In the genomic region with DNA sequence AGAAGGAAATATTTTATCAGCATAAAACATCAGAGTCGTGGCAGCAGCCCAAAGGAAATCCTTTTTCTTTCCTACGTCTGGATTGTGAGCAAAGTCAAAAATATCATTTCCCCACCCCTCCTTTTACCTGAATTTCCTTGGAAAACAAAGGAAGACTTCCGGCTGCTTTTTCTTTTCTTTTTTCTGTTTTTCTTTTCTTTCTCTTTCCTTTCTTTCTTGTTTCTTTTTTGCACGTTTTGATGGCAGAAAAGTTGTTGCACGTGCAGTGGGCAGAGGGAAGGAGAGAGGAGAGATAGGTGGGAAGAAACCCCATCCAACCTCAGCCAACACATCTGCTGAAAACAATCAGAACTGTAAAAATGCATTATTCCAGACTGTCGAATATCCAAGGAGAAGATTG, we compare ENCODE assay signal across 8 cellular contexts. TPM values are rescaled to one million over a fixed set of nuclear protein-coding genes. Genes with fewer than 3 reads are reported as not detected.
DNase-seq lines count a peak whose midpoint lies in the region; ATAC-seq and TF ChIP-seq lines count a peak whose summit lies in the region.

No MANE protein-coding gene starts in this region.

- peak overlapping the region; percentile 20 for H3K27ac Mint-ChIP-seq in T-helper 1 cell treated with Interleukin-12 subunit alpha and Interleukin-12 subunit beta and Interleukin-4 antibody, amounts not matched to agents 30 μg/mL and 1 μg/mL, for 36 hours

- peaks cover 54% of the 10 kb centered on the region for H3K27me3 Mint-ChIP-seq in T-helper 1 cell treated with Interleukin-12 subunit alpha and Interleukin-12 subunit beta and Interleukin-4 antibody, amounts not matched to agents 30 μg/mL and 1 μg/mL, for 36 hours (ENCODE audit: low read depth)

- H3K9me3 ChIP-seq in ascending aorta (no peaks in the 10 kb centered on the region), left lung (no peaks in the 10 kb centered on the region)

- H3K36me3 Mint-ChIP-seq in T-helper 1 cell treated with Interleukin-12 subunit alpha and Interleukin-12 subunit beta and Interleukin-4 antibody, amounts not matched to agents 30 μg/mL and 1 μg/mL, for 36 hours (ENCODE audit: low read depth) = peaks cover 2% of the 10 kb centered on the region

- DNase-seq in T-helper 1 cell (no peak), ascending aorta (ENCODE audit: low spot score in 2 of 2) (no peak), left lung (no peak), NCI-H526 treated with DMSO at 0.1 percent for 48 hours (lab: John Stamatoyannopoulos, UW) (no peak), NCI-H1092 (lab: John Stamatoyannopoulos, UW) (no peak), NCI-H1694 treated with DMSO at 0.1 percent for 48 hours (lab: John Stamatoyannopoulos, UW) (no peak)

- H3K4me1 ChIP-seq in ascending aorta = no peaks in the 10 kb centered on the region
- H3K4me1 ChIP-seq in left lung = peaks cover 0 to 16% of the 10 kb centered on the region in 2 donors

- no peak for ATAC-seq in left lung

- no peaks in the 10 kb centered on the region for H3K36me3 ChIP-seq in ascending aorta
- no peaks in the 10 kb centered on the region for H3K36me3 ChIP-seq in left lung

- H3K4me1 Mint-ChIP-seq in T-helper 1 cell treated with Interleukin-12 subunit alpha and Interleukin-12 subunit beta and Interleukin-4 antibody, amounts not matched to agents 30 μg/mL and 1 μg/mL, for 36 hours (ENCODE audit: low read depth) = peaks cover 31% of the 10 kb centered on the region

- intact Hi-C loops in ascending aorta (cut with DNase I) (loop anchor here (2.0 to 10.0 kb wide), 3 partner anchors 66 to 388 kb away; a partner anchor contains a TSS), left lung (cut with DNase I) (no loop called here)

- H3K4me3 Mint-ChIP-seq in T-helper 1 cell treated with Interleukin-12 subunit alpha and Interleukin-12 subunit beta and Interleukin-4 antibody, amounts not matched to agents 30 μg/mL and 1 μg/mL, for 36 hours = peak overlapping the region; percentile 93

- H3K4me3 ChIP-seq in ascending aorta (peak overlapping the region; percentile 73 to 99), left lung (peak overlapping the region; percentile 84 to 94)

- H3K27me3 ChIP-seq in ascending aorta = no peaks in the 10 kb centered on the region
- H3K27me3 ChIP-seq in left lung = peaks cover 0 to 29% of the 10 kb centered on the region in 2 donors

- TF ChIP-seq CTCF in ascending aorta (IDR thresholded peaks at IDR 0.05) = no peak
- no peak for TF ChIP-seq CTCF in left lung (IDR thresholded peaks at IDR 0.05)

- H3K27ac ChIP-seq in ascending aorta = peak overlapping the region; percentile 91 to 99
- peak overlapping the region; percentile 80 to 95 for H3K27ac ChIP-seq in left lung
- H3K27ac ChIP-seq in temporal lobe (ENCODE audit: low read depth, low read length) = peak overlapping the region; percentile 32

- no peaks in the 10 kb centered on the region for H3K9me3 Mint-ChIP-seq in T-helper 1 cell treated with Interleukin-12 subunit alpha and Interleukin-12 subunit beta and Interleukin-4 antibody, amounts not matched to agents 30 μg/mL and 1 μg/mL, for 36 hours

RNA-seq across cellular contexts. Expression of a gene that starts 0.5 kb away (rescaled TPM):
- 48.0 TPM for total RNA-seq in ascending aorta
- total RNA-seq in left lung = 100 to 1,000 TPM in 1 of 2 donors, 10 to 100 TPM in 1; 75.7 to 101 TPM
- total RNA-seq in temporal lobe = 13.8 TPM

Comparison
In these comparisons a context has a peak if more than half of its experiments do, and no peak if none do; other contexts are left out.
1. H3K27ac ChIP-seq: peak in every context shown above with its lines; median percentile 95 in ascending aorta; 88 in left lung; 32 in temporal lobe.